Comparison of ENCODE assay signal across 8 cellular contexts in the genomic region with DNA sequence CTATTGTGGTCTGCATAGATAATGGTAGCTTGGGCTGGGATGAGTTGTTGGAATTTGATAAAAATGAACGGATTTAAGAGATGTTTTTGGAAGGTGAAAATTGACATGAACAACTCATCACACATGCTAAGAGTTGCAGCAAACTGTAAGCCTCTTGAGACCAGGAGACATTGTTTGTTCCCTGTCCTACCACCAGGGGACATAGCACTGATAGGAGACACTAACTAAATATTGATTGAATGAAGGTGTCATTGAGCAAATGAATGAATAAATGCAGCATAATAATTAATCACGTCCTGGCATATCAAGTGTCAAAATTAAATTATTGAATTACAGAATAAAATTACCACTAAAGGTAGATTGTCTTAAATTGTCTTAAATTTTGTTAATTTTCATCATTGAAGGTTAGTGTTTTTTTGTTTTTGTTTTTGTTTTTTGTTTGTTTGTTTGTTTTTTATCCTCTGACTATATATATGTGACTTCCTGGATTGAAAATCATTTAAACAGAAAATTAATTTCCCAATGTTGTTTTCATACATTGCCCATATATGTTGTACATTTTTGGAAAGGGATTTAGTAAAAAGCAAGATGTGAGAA.
DNase-seq lines count a peak whose midpoint lies in the region; ATAC-seq and TF ChIP-seq lines count a peak whose summit lies in the region.

No MANE protein-coding gene starts in this region.

- H3K9me3 ChIP-seq in heart left ventricle (no peaks in the 10 kb centered on the region), esophagus muscularis mucosa (no peaks in the 10 kb centered on the region), subcutaneous abdominal adipose tissue (ENCODE audit: control insufficient read depth in 5 of 5, low read length in 5 of 5) (no peaks in the 10 kb centered on the region)

- no peak overlapping the region for H3K27ac ChIP-seq in heart left ventricle
- H3K27ac ChIP-seq in esophagus muscularis mucosa (replicated peaks in 1 of 4) = no peak overlapping the region
- H3K27ac ChIP-seq in subcutaneous abdominal adipose tissue (ENCODE audit: low read depth, low read length) = peak overlapping the region; percentile 55

- H3K36me3 ChIP-seq in heart left ventricle (peaks cover 0 to 5% (median 0%) of the 10 kb centered on the region in 9 donors), esophagus muscularis mucosa (no peaks in the 10 kb centered on the region), subcutaneous abdominal adipose tissue (ENCODE audit: control insufficient read depth in 5 of 5, insufficient read depth in 5 of 5, low read length in 5 of 5) (peaks cover 0 to 2% (median 0%) of the 10 kb centered on the region in 5 donors)

- TF ChIP-seq POLR2A in heart left ventricle (IDR thresholded peaks at IDR 0.05) (no peak), esophagus muscularis mucosa (IDR thresholded peaks at IDR 0.05; ENCODE audit: low read depth) (no peak)

- WGBS in heart left ventricle, 4 donors = 63 to 74% (median 67%) methylated on average over 2 of the region's 2 CpGs
- 75% methylated on average over 2 of the region's 2 CpGs for WGBS in esophagus muscularis mucosa

- H3K4me1 ChIP-seq in heart left ventricle = peaks cover 0 to 23% (median 0%) of the 10 kb centered on the region in 12 donors
- H3K4me1 ChIP-seq in esophagus muscularis mucosa = peaks cover 0 to 16% (median 10%) of the 10 kb centered on the region in 4 donors
- peaks cover 0 to 32% (median 7%) of the 10 kb centered on the region in 5 donors for H3K4me1 ChIP-seq in subcutaneous abdominal adipose tissue (ENCODE audit: control insufficient read depth in 5 of 5, insufficient read depth in 5 of 5, low read length in 5 of 5)

- no peak for TF ChIP-seq EP300 in esophagus muscularis mucosa (IDR thresholded peaks at IDR 0.05)

- H3K9ac ChIP-seq in subcutaneous abdominal adipose tissue (ENCODE audit: low read length in 5 of 5) = no peak overlapping the region

- H3K4me3 ChIP-seq in heart left ventricle (no peak overlapping the region), esophagus muscularis mucosa (no peak overlapping the region), subcutaneous abdominal adipose tissue (ENCODE audit: low read depth in 1 of 5, low read length in 5 of 5) (no peak overlapping the region)

- intact Hi-C loops in heart left ventricle (cut with DNase I) = loop anchor here in 2 of 10 donors (5.0 kb wide), 1 partner anchor 262 kb away; no protein-coding TSS in a partner anchor
- intact Hi-C loops in left ventricle myocardium superior (cut with micrococcal nuclease) = loop anchor here (10.0 kb wide), 1 partner anchor 270 kb away; no protein-coding TSS in a partner anchor
- intact Hi-C loops in esophagus muscularis mucosa (cut with DNase I) = no loop called here

- ATAC-seq in heart left ventricle = no peak
- no peak for ATAC-seq in left ventricle myocardium superior
- no peak for ATAC-seq in GM19395 (IDR thresholded peaks at IDR 0.05; ENCODE audit: unreplicated experiment)
- no peak for ATAC-seq in HG03095 (IDR thresholded peaks at IDR 0.05; ENCODE audit: unreplicated experiment)

- DNase-seq in heart left ventricle (no peak), left ventricle myocardium superior (no peak), OCI-M1 (lab: John Stamatoyannopoulos, UW) (peak; percentile 68), esophagus muscularis mucosa (ENCODE audit: extremely low spot score) (no peak), COLO829 (ENCODE audit: low spot score) (no peak)

- H3K27me3 ChIP-seq in heart left ventricle = no peaks in the 10 kb centered on the region
- H3K27me3 ChIP-seq in esophagus muscularis mucosa = no peaks in the 10 kb centered on the region
- no peaks in the 10 kb centered on the region for H3K27me3 ChIP-seq in subcutaneous abdominal adipose tissue (ENCODE audit: control insufficient read depth in 5 of 5, insufficient read depth in 4 of 5, low read length in 5 of 5)

- TF ChIP-seq CTCF in heart left ventricle (IDR thresholded peaks at IDR 0.05) (peak; percentile 48 to 66 (median 54)), esophagus muscularis mucosa (IDR thresholded peaks at IDR 0.05) (peak; percentile 22 to 48 (median 23))
